ENCODE assay signal across 10 cellular contexts in genomic region chr2:237059155-237059875, GRCh38. TPM values are rescaled to one million over a fixed set of nuclear protein-coding genes. Genes with fewer than 3 reads are reported as not detected.
A peak's percentile ranks its signal among the peaks of the same experiment; 100 is the strongest.
DNase-seq lines count a peak whose midpoint lies in the region; ATAC-seq and TF ChIP-seq lines count a peak whose summit lies in the region.
"Had no signal": no experiment of that assay in that cellular context is flagged by ENCODE, and none has a peak within 500 bp of the region (broad histone marks: within the 10 kb centered on the region; RNA-seq: fewer than 3 reads in every experiment).

No MANE protein-coding gene starts in this region.

- no peaks in the 10 kb centered on the region for H3K4me1 ChIP-seq in foreskin keratinocyte

- TF ChIP-seq CTCF in GM20000 (IDR thresholded peaks at IDR 0.05; ENCODE audit: extremely low read depth, missing control alignments) (no peak), foreskin keratinocyte (conservative IDR thresholded peaks at IDR 0.05) (no peak)

- peak; percentile 84 for ATAC-seq in GM18517 (IDR thresholded peaks at IDR 0.05; ENCODE audit: unreplicated experiment)
- ATAC-seq in HG03108 (IDR thresholded peaks at IDR 0.05; ENCODE audit: unreplicated experiment): peak; percentile 67
- no peak for ATAC-seq in foreskin keratinocyte

- no peak overlapping the region for H3K27ac ChIP-seq in foreskin keratinocyte

- no peaks in the 10 kb centered on the region for H3K27me3 ChIP-seq in foreskin keratinocyte

- DNase-seq in GM20000 (ENCODE audit: low spot score) (peak; percentile 71), ecto neural progenitor cell (ENCODE audit: low spot score) (peak; percentile 3), NCI-H146 (lab: John Stamatoyannopoulos, UW) (no peak), SIG-M5 (lab: John Stamatoyannopoulos, UW) (no peak), foreskin keratinocyte (no peak)
- no peak for DNase-seq in activated effector memory CD4-positive, alpha-beta T cell treated with Interleukin-2 at 50 U/mL for 16 hours
- DNase-seq: anterior cingulate cortex, foreskin fibroblast had no signal

RNA-seq across cellular contexts. Expression of gene COPS8, which starts 26.4 kb away (rescaled TPM):
- total RNA-seq in foreskin keratinocyte: 94.8 and 102 TPM in 2 replicates
- polyA plus RNA-seq in foreskin keratinocyte: 74.3 and 91.3 TPM in 2 replicates

Comparison
In these comparisons a context has a peak if more than half of its experiments do, and no peak if none do; other contexts are left out.
1. DNase-seq: peak in GM20000 (single experiment) and ecto neural progenitor cell (single experiment); none in NCI-H146 (single experiment), SIG-M5 (single experiment), activated effector memory CD4-positive, alpha-beta T cell treated with Interleukin-2 at 50 U/mL for 16 hours (single experiment) and foreskin keratinocyte (0 of 2).